Comparison of ENCODE assay signal across 23 cellular contexts in the genomic region with DNA sequence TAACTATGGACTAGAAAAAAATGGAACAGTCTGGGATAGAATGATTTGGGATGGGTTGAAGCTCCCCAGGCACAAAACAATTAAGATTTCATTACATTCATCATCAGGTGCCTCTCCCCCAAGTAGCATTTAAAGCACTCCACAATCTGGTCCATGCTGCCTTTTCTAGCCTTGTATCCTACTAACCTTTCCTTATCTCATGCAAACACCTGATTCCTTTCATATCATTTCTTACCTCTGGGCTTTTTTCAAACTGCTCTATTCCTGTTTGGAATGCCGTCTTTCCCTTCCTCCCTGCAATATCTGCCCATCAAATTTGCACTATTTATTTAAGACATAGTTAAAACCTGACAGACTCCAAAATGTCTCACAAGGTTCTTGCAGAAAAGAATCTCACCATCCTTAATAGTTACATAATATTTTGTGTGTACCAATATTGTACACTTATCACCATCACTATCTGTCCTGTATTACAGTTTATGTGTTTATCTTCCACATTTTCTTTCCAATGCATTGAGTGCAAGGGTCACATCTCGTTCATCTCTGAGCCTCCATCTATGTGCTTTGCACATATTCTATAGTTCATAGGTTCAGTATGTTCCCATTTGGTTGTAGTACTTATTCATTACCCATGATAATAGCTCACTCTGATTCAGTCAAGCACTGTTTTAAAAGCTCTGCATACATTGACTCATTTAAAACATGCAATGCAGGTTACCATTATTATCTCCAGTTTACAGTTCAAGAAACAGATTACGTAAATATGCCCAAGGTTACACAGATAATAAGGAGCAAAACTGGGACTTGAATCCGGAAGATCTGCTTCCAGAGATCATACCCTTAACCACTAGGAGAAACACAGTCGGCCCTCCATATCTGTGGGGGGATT. TPM values are rescaled to one million over a fixed set of nuclear protein-coding genes. Genes with fewer than 3 reads are reported as not detected.
"Had no signal": no experiment of that assay in that cellular context is flagged by ENCODE, and none has a peak within 500 bp of the region (broad histone marks: within the 10 kb centered on the region; RNA-seq: fewer than 3 reads in every experiment).

No MANE protein-coding gene starts in this region.

- ATAC-seq: activated CD4-positive, alpha-beta T cell treated with anti-CD3 and anti-CD28 coated beads for 36 hours; activated CD8-positive, alpha-beta memory T cell treated with anti-CD3 and anti-CD28 coated beads, Interleukin-2, amount 10 ng/mL, durations not matched to agents 7 days and 5 days; activated naive CD8-positive, alpha-beta T cell treated with anti-CD3 and anti-CD28 coated beads, Interleukin-2, amount 50 U/mL, for 24 hours; left lobe of liver; stimulated activated naive B cell treated with anti-CD40 and anti-IgM and Interleukin-4, amounts not matched to agents 10 μg/mL and 1 μg/mL and 100 μg/mL, for 72 hours; WTC11 had no signal

- H3K4me1 Mint-ChIP-seq: activated CD4-positive, alpha-beta memory T cell treated with anti-CD3 and anti-CD28 coated beads, Interleukin-2, amount 10 ng/mL, durations not matched to agents 7 days and 5 days; activated CD4-positive, alpha-beta T cell treated with anti-CD3 and anti-CD28 coated beads for 36 hours; activated CD8-positive, alpha-beta memory T cell treated with anti-CD3 and anti-CD28 coated beads, Interleukin-2, amount 10 ng/mL, durations not matched to agents 7 days and 5 days; activated naive CD8-positive, alpha-beta T cell treated with anti-CD3 and anti-CD28 coated beads, Interleukin-2, amount 50 U/mL, for 24 hours; nephron; stimulated activated naive B cell treated with anti-CD40 and anti-IgM and Interleukin-4, amounts not matched to agents 10 μg/mL and 1 μg/mL and 100 μg/mL, for 72 hours had no signal

- H3K27me3 ChIP-seq: esophagus squamous epithelium, sigmoid colon, thyroid gland had no signal

- H3K27ac ChIP-seq: esophagus squamous epithelium, parathyroid adenoma, sigmoid colon, thyroid gland had no signal

- H3K4me3 Mint-ChIP-seq: activated CD4-positive, alpha-beta memory T cell treated with anti-CD3 and anti-CD28 coated beads, Interleukin-2, amount 10 ng/mL, durations not matched to agents 7 days and 5 days; activated CD4-positive, alpha-beta T cell treated with anti-CD3 and anti-CD28 coated beads for 36 hours; activated CD8-positive, alpha-beta memory T cell treated with anti-CD3 and anti-CD28 coated beads, Interleukin-2, amount 10 ng/mL, durations not matched to agents 7 days and 5 days; activated naive CD8-positive, alpha-beta T cell treated with anti-CD3 and anti-CD28 coated beads, Interleukin-2, amount 50 U/mL, for 24 hours; nephron; stimulated activated naive B cell treated with anti-CD40 and anti-IgM and Interleukin-4, amounts not matched to agents 10 μg/mL and 1 μg/mL and 100 μg/mL, for 72 hours; WTC11 had no signal

- DNase-seq: activated CD4-positive, alpha-beta memory T cell treated with anti-CD3 and anti-CD28 coated beads, Interleukin-2, amount 10 ng/mL, durations not matched to agents 7 days and 5 days; activated CD4-positive, alpha-beta T cell treated with anti-CD3 and anti-CD28 coated beads for 36 hours; activated CD8-positive, alpha-beta memory T cell treated with anti-CD3 and anti-CD28 coated beads, Interleukin-2, amount 10 ng/mL, durations not matched to agents 7 days and 5 days; activated naive CD4-positive, alpha-beta T cell treated with Interleukin-2 at 50 U/mL for 16 hours; activated naive CD8-positive, alpha-beta T cell treated with anti-CD3 and anti-CD28 coated beads, Interleukin-2, amount 50 U/mL, for 24 hours; aorta; cerebellar nuclear complex; effector CD8-positive, alpha-beta T cell; esophagus squamous epithelium; islet precursor cell; midbrain; sigmoid colon; stimulated activated naive B cell treated with anti-CD40 and anti-IgM and Interleukin-4, amounts not matched to agents 10 μg/mL and 1 μg/mL and 100 μg/mL, for 72 hours; SW 1271; T-helper 2 cell; thyroid gland had no signal

- H3K36me3 Mint-ChIP-seq: activated CD8-positive, alpha-beta memory T cell treated with anti-CD3 and anti-CD28 coated beads, Interleukin-2, amount 10 ng/mL, durations not matched to agents 7 days and 5 days; stimulated activated naive B cell treated with anti-CD40 and anti-IgM and Interleukin-4, amounts not matched to agents 10 μg/mL and 1 μg/mL and 100 μg/mL, for 72 hours; WTC11 had no signal

- H3K9me3 Mint-ChIP-seq: activated CD4-positive, alpha-beta memory T cell treated with anti-CD3 and anti-CD28 coated beads, Interleukin-2, amount 10 ng/mL, durations not matched to agents 7 days and 5 days; activated naive CD8-positive, alpha-beta T cell treated with anti-CD3 and anti-CD28 coated beads, Interleukin-2, amount 50 U/mL, for 24 hours; activated T-helper 2 cell treated with anti-CD3 and anti-CD28 coated beads, Interferon-gamma antibody, Interleukin-2, Interleukin-4, amounts not matched to agents 10 μg/mL and 5 μg/mL and 100 μg/mL, durations not matched to agents 14 hours and 24 hours and 36 hours; nephron; stimulated activated naive B cell treated with anti-CD40 and anti-IgM and Interleukin-4, amounts not matched to agents 10 μg/mL and 1 μg/mL and 100 μg/mL, for 72 hours; WTC11 had no signal

- H3K36me3 ChIP-seq: esophagus squamous epithelium, sigmoid colon, thyroid gland had no signal

- H3K27ac Mint-ChIP-seq: activated CD4-positive, alpha-beta memory T cell treated with anti-CD3 and anti-CD28 coated beads, Interleukin-2, amount 10 ng/mL, durations not matched to agents 7 days and 5 days; activated CD4-positive, alpha-beta T cell treated with anti-CD3 and anti-CD28 coated beads for 36 hours; activated CD8-positive, alpha-beta memory T cell treated with anti-CD3 and anti-CD28 coated beads, Interleukin-2, amount 10 ng/mL, durations not matched to agents 7 days and 5 days; activated naive CD8-positive, alpha-beta T cell treated with anti-CD3 and anti-CD28 coated beads, Interleukin-2, amount 50 U/mL, for 24 hours; activated T-helper 2 cell treated with anti-CD3 and anti-CD28 coated beads, Interferon-gamma antibody, Interleukin-2, Interleukin-4, amounts not matched to agents 10 μg/mL and 5 μg/mL and 100 μg/mL, durations not matched to agents 14 hours and 24 hours and 36 hours; nephron; stimulated activated naive B cell treated with anti-CD40 and anti-IgM and Interleukin-4, amounts not matched to agents 10 μg/mL and 1 μg/mL and 100 μg/mL, for 72 hours; WTC11 had no signal

- H3K4me3 ChIP-seq: esophagus squamous epithelium, lung, sigmoid colon, thyroid gland had no signal

- H3K4me1 ChIP-seq: esophagus squamous epithelium, parathyroid adenoma, sigmoid colon, thyroid gland had no signal

- H3K9me3 ChIP-seq: esophagus squamous epithelium, sigmoid colon, thyroid gland had no signal

RNA-seq across cellular contexts. Expression of a gene that starts 16.1 kb away (rescaled TPM):
- total RNA-seq: activated CD4-positive, alpha-beta memory T cell treated with anti-CD3 and anti-CD28 coated beads, Interleukin-2, amount 10 ng/mL, durations not matched to agents 7 days and 5 days; activated CD4-positive, alpha-beta T cell treated with anti-CD3 and anti-CD28 coated beads for 36 hours; activated CD8-positive, alpha-beta memory T cell treated with anti-CD3 and anti-CD28 coated beads, Interleukin-2, amount 10 ng/mL, durations not matched to agents 7 days and 5 days; activated T-helper 2 cell treated with anti-CD3 and anti-CD28 coated beads, Interferon-gamma antibody, Interleukin-2, Interleukin-4, amounts not matched to agents 10 μg/mL and 5 μg/mL and 100 μg/mL, durations not matched to agents 14 hours and 24 hours and 36 hours; aorta; glomerular endothelial cell; left lobe of liver; lung; sigmoid colon; WTC11 had no signal
